ENCODE assay signal across 9 cellular contexts in genomic region chr17:60392845-60393702, GRCh38. TPM values are rescaled to one million over a fixed set of nuclear protein-coding genes. Genes with fewer than 3 reads are reported as not detected.
DNase-seq lines count a peak whose midpoint lies in the region; TF ChIP-seq lines count a peak whose summit lies in the region.
"Had no signal": no experiment of that assay in that cellular context is flagged by ENCODE, and none has a peak within 500 bp of the region (broad histone marks: within the 10 kb centered on the region; RNA-seq: fewer than 3 reads in every experiment).

No MANE protein-coding gene starts in this region.

- no peaks in the 10 kb centered on the region for H3K9me3 ChIP-seq in osteoblast (ENCODE audit: low read depth, low read length)

- H3K27me3 ChIP-seq in H7 (ENCODE audit: control insufficient read depth, insufficient read depth, low read length) (no peaks in the 10 kb centered on the region), osteoblast (ENCODE audit: insufficient read depth, low read length) (no peaks in the 10 kb centered on the region)

- H3K4me3 ChIP-seq in H7 (ENCODE audit: insufficient read depth, low read depth, low read length) (peak overlapping the region; percentile 97), fibroblast of mammary gland (ENCODE audit: control insufficient read depth, low read depth, low read length) (peak overlapping the region; percentile 94), osteoblast (ENCODE audit: insufficient read depth, low read length) (peak overlapping the region; percentile 96)

- H3K4me2 ChIP-seq in osteoblast (ENCODE audit: insufficient read depth, low read length) = peak overlapping the region; percentile 94

- peak overlapping the region; percentile 97 for H3K27ac ChIP-seq in osteoblast (ENCODE audit: low read depth, low read length)

- DNase-seq in AML-193 (lab: John Stamatoyannopoulos, UW) = peak; percentile 57 to 70
- DNase-seq in H7 = no peak
- DNase-seq in NCI-H510A treated with DMSO at 0.1 percent for 48 hours (lab: John Stamatoyannopoulos, UW) = peak; percentile 73
- peak; percentile 59 to 63 for DNase-seq in activated T-cell treated with anti-CD3 and anti-CD28 coated beads, Interleukin-2, amount 50 U/mL, for 48 hours
- DNase-seq in fibroblast of mammary gland (ENCODE audit: low read depth) = peak; percentile 75
- peak; percentile 88 for DNase-seq in osteoblast (ENCODE audit: insufficient read length, low spot score, missing footprints)
- no peak for DNase-seq in T-helper 9 cell
- DNase-seq in cortex of kidney (lab: John Stamatoyannopoulos, UW) = no peak

- peaks cover 22% of the 10 kb centered on the region for H3K4me1 ChIP-seq in osteoblast (ENCODE audit: insufficient read depth, low read length)

- H4K20me1 ChIP-seq in osteoblast (ENCODE audit: insufficient read depth, low read length) = peaks cover 11% of the 10 kb centered on the region

- H3K36me3 ChIP-seq in H7 (replicated peaks; ENCODE audit: control insufficient read depth, insufficient read depth, low read length) (no peaks in the 10 kb centered on the region), osteoblast (ENCODE audit: insufficient read depth, low read length) (no peaks in the 10 kb centered on the region)

- TF ChIP-seq CTCF in fibroblast of mammary gland (conservative IDR thresholded peaks at IDR 0.05; ENCODE audit: control insufficient read depth, insufficient read depth, low read depth, low read length) (no peak), osteoblast (IDR thresholded peaks at IDR 0.05; ENCODE audit: extremely low read depth, low read depth, low read length) (no peak)

- peaks cover 37% of the 10 kb centered on the region for H3K79me2 ChIP-seq in osteoblast (ENCODE audit: insufficient read depth, low read length)

- peak overlapping the region; percentile 98 for H2AFZ ChIP-seq in osteoblast (ENCODE audit: low read length)

RNA-seq across cellular contexts. Expression of gene USP32, which starts 1.1 kb away (rescaled TPM):
- total RNA-seq in H7 (2014; rRNA removed; shearing (Covaris generic)) = 60.2 and 91.5 TPM in 2 replicates
- total RNA-seq in osteoblast = 99.5 and 116 TPM in 2 replicates

RNA-seq across cellular contexts. Expression of gene CHCT1, which starts 29.2 kb away (rescaled TPM):
- not detected in 2 replicates for total RNA-seq in H7 (2014; rRNA removed; shearing (Covaris generic))
- total RNA-seq in osteoblast = not detected in 2 replicates
- total RNA-seq: subcutaneous adipose tissue had no signal

Comparison
In these comparisons a context has a peak if more than half of its experiments do, and no peak if none do; other contexts are left out.
1. DNase-seq: peak in AML-193 (2 of 2), NCI-H510A treated with DMSO at 0.1 percent for 48 hours (single experiment), activated T-cell treated with anti-CD3 and anti-CD28 coated beads, Interleukin-2, amount 50 U/mL, for 48 hours (2 of 2), fibroblast of mammary gland (single experiment) and osteoblast (single experiment); none in H7 (single experiment), T-helper 9 cell (single experiment) and cortex of kidney (single experiment).
2. Peak in every context shown above with its lines, with median percentiles within 50 percentile points of each other: H3K4me3 ChIP-seq.